ENCODE assay signal across 9 cellular contexts in the genomic region with DNA sequence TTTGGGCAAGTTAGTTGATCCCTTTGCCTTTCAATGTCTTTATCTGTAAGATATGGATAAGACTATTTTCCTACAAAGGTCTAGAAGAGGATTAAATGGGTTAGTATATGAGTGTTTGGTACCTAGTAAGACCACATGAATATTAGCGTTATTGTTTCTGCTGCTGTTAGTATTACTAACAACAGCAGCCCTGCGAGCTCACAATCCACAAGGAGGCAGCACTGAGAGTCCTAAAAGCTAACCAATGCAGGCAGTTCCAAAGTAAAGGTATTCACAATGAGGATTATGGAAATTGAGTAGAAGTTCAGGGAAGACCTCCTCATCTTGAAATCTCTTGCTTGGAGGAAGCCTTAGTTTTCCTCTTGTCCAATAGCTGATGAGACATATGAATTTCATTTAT.
DNase-seq lines count a peak whose midpoint lies in the region; ATAC-seq, FAIRE-seq and TF ChIP-seq lines count a peak whose summit lies in the region.
"Had no signal": no experiment of that assay in that cellular context is flagged by ENCODE, and none has a peak within 500 bp of the region (broad histone marks: within the 10 kb centered on the region; RNA-seq: fewer than 3 reads in every experiment).

No MANE protein-coding gene starts in this region.

- no peaks in the 10 kb centered on the region for H3K4me1 ChIP-seq in HCT116 (ENCODE audit: control insufficient read depth in 1 of 2, insufficient read depth in 2 of 2, low read length in 2 of 2)
- no peaks in the 10 kb centered on the region for H3K4me1 ChIP-seq in kidney (ENCODE audit: control insufficient read depth in 1 of 2, insufficient read depth in 1 of 2, low read depth in 1 of 2, low read length in 2 of 2)

- ATAC-seq in HCT116 (no peak), HG03354 (IDR thresholded peaks at IDR 0.05; ENCODE audit: poor library complexity, severe bottlenecking, unreplicated experiment) (no peak), HG03521 (IDR thresholded peaks at IDR 0.05; ENCODE audit: unreplicated experiment) (no peak)
- ATAC-seq in stimulated activated naive CD8-positive, alpha-beta T cell treated with anti-CD3 and anti-CD28 coated beads, Interleukin-15, Interleukin-2, amounts not matched to agents 100 U/mL and 50 U/mL, for 24 hours = no peak

- POLR2A ChIA-PET in HCT116 (lab: Charles Lee) = no interaction called here

- no peak overlapping the region for H3K9ac ChIP-seq in HCT116 (ENCODE audit: low read length)
- no peak overlapping the region for H3K9ac ChIP-seq in kidney (ENCODE audit: low read length in 2 of 2)

- intact Hi-C loops in HCT116 (cut with micrococcal nuclease) = no loop called here
- intact Hi-C loops in kidney (cut with DNase I) = no loop called here

- TF ChIP-seq RAD21 in HCT116 (IDR thresholded peaks at IDR 0.05; ENCODE audit: low read depth) = no peak

- H3K36me3 ChIP-seq in HCT116 (ENCODE audit: control insufficient read depth in 1 of 2, insufficient read depth in 2 of 2, low read length in 2 of 2) = no peaks in the 10 kb centered on the region
- H3K36me3 ChIP-seq in kidney (ENCODE audit: control insufficient read depth in 1 of 2, insufficient read depth in 2 of 2, low read length in 2 of 2) = no peaks in the 10 kb centered on the region
- H3K36me3 ChIP-seq: ovary had no signal

- no TSS peak for BruUV-seq in HCT116 (replicated peaks; lab: Mats Ljungman, UMichigan)

- H3K4me2 ChIP-seq in HCT116 (ENCODE audit: low read length) = no peak overlapping the region

- CTCF ChIA-PET in HCT116 (lab: Charles Lee) = interaction anchor here (1.0 kb wide), 1 partner anchor 13 kb away, joined by 3 read pairs; no protein-coding TSS in a partner anchor

- H3K4me3 ChIP-seq in HCT116 (replicated peaks in 1 of 2; ENCODE audit: low read depth in 1 of 2, low read length in 2 of 2) (no peak overlapping the region), kidney (ENCODE audit: low read length in 2 of 2) (no peak overlapping the region)
- H3K4me3 ChIP-seq: ovary had no signal

- no peaks in the 10 kb centered on the region for H4K20me1 ChIP-seq in HCT116 (ENCODE audit: insufficient read depth)

- peak in 2 of 3 experiments; percentile 31 to 49; a peak in 3 of 6 replicates for TF ChIP-seq CTCF in HCT116 (IDR thresholded peaks at IDR 0.05 in 2 of 3, conservative IDR thresholded peaks at IDR 0.05 in 1 of 3; ENCODE audit: borderline replicate concordance in 1 of 3, insufficient read depth in 1 of 3, low read depth in 2 of 3, low read length in 2 of 3)
- TF ChIP-seq CTCF in kidney (IDR thresholded peaks at IDR 0.05; ENCODE audit: borderline replicate concordance, extremely low read depth, insufficient read depth) = peak; percentile 23

- no peak for TF ChIP-seq POLR2A in HCT116 (IDR thresholded peaks at IDR 0.05; ENCODE audit: borderline replicate concordance, extremely low read depth, insufficient read depth, insufficient read length)

- no peaks in the 10 kb centered on the region for H3K27me3 ChIP-seq in HCT116 (ENCODE audit: insufficient read depth, low read length)
- H3K27me3 ChIP-seq: ovary had no signal

- H3K79me2 ChIP-seq in HCT116 (ENCODE audit: insufficient read depth, low read length) = no peaks in the 10 kb centered on the region

- FAIRE-seq in kidney (lab: Jason Lieb, UNC) = no peak

- DNase-seq in DMS53 treated with DMSO at 0.1 percent for 48 hours (lab: John Stamatoyannopoulos, UW; ENCODE audit: unreplicated experiment) (peak; percentile 10), HCT116 (ENCODE audit: low read depth, low spot score) (no peak), RKO (ENCODE audit: low spot score) (peak; percentile 20), kidney (no peak), DMS79 (lab: John Stamatoyannopoulos, UW) (no peak)
- DNase-seq in stimulated activated naive CD8-positive, alpha-beta T cell treated with anti-CD3 and anti-CD28 coated beads, Interleukin-15, Interleukin-2, amounts not matched to agents 100 U/mL and 50 U/mL, for 24 hours = no peak
- DNase-seq: ovary had no signal

- no peak overlapping the region for H3K27ac ChIP-seq in HCT116 (ENCODE audit: low read depth, low read length)
- H3K27ac ChIP-seq in kidney (ENCODE audit: low read depth in 2 of 2, low read length in 2 of 2) = no peak overlapping the region
- H3K27ac ChIP-seq: ovary had no signal

- RAD21 ChIA-PET in HCT116 (lab: Charles Lee; ENCODE audit: low non-redundant PET in 1 of 2, low total read pairs in 2 of 2, uncharacterized antibody in 2 of 2, unreplicated experiment in 2 of 2) = no interaction called here

- H3K9me2 ChIP-seq in HCT116 (ENCODE audit: insufficient read depth) = no peaks in the 10 kb centered on the region

- no peaks in the 10 kb centered on the region for H3K9me3 ChIP-seq in HCT116 (ENCODE audit: control insufficient read depth in 1 of 2, insufficient read depth in 1 of 2, low read depth in 1 of 2, low read length in 2 of 2)
- H3K9me3 ChIP-seq in kidney (ENCODE audit: control insufficient read depth in 1 of 2, low read length in 2 of 2) = no peaks in the 10 kb centered on the region
- H3K9me3 ChIP-seq: ovary had no signal

- H2AFZ ChIP-seq in HCT116 (ENCODE audit: low read depth, low read length, poor library complexity, severe bottlenecking) = no peak overlapping the region

TF ChIP-seq in HCT116, 20 proteins besides CTCF, POLR2A, EP300 and RAD21:
- TF ChIP-seq FOSL1 (IDR thresholded peaks at IDR 0.05; ENCODE audit: low read depth) (no peak), ELF1 (IDR thresholded peaks at IDR 0.05; ENCODE audit: borderline replicate concordance, low read depth) (no peak), POLR2AphosphoS5 (IDR thresholded peaks at IDR 0.05; ENCODE audit: low read depth, low read length) (no peak), YY1 (IDR thresholded peaks at IDR 0.05; ENCODE audit: extremely low read depth, insufficient replicate concordance, low read depth, low read length) (no peak), CBX3 (IDR thresholded peaks at IDR 0.05; ENCODE audit: low read depth) (no peak), ZBTB33 (IDR thresholded peaks at IDR 0.05; ENCODE audit: extremely low read depth, insufficient replicate concordance, low read length) (no peak), EZH2 (IDR thresholded peaks at IDR 0.05) (no peak), JUND (IDR thresholded peaks at IDR 0.05) (no peak), SP1 (IDR thresholded peaks at IDR 0.05; ENCODE audit: low read depth) (no peak), EGR1 (IDR thresholded peaks at IDR 0.05; ENCODE audit: low read depth) (no peak), ZNF274 (IDR thresholded peaks at IDR 0.05; ENCODE audit: low read depth, low read length) (no peak), ZFX (IDR thresholded peaks at IDR 0.05) (no peak), EZH2phosphoT487 (IDR thresholded peaks at IDR 0.05; ENCODE audit: borderline replicate concordance) (no peak), SIN3A (IDR thresholded peaks at IDR 0.05; ENCODE audit: low read depth) (no peak)
- TF ChIP-seq, protein P1, sequence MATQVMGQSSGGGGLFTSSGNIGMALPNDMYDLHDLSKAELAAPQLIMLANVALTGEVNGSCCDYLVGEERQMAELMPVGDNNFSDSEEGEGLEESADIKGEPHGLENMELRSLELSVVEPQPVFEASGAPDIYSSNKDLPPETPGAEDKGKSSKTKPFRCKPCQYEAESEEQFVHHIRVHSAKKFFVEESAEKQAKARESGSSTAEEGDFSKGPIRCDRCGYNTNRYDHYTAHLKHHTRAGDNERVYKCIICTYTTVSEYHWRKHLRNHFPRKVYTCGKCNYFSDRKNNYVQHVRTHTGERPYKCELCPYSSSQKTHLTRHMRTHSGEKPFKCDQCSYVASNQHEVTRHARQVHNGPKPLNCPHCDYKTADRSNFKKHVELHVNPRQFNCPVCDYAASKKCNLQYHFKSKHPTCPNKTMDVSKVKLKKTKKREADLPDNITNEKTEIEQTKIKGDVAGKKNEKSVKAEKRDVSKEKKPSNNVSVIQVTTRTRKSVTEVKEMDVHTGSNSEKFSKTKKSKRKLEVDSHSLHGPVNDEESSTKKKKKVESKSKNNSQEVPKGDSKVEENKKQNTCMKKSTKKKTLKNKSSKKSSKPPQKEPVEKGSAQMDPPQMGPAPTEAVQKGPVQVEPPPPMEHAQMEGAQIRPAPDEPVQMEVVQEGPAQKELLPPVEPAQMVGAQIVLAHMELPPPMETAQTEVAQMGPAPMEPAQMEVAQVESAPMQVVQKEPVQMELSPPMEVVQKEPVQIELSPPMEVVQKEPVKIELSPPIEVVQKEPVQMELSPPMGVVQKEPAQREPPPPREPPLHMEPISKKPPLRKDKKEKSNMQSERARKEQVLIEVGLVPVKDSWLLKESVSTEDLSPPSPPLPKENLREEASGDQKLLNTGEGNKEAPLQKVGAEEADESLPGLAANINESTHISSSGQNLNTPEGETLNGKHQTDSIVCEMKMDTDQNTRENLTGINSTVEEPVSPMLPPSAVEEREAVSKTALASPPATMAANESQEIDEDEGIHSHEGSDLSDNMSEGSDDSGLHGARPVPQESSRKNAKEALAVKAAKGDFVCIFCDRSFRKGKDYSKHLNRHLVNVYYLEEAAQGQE (IDR thresholded peaks at IDR 0.05; ENCODE audit: low read depth) = no peak
- TF ChIP-seq, protein P2, sequence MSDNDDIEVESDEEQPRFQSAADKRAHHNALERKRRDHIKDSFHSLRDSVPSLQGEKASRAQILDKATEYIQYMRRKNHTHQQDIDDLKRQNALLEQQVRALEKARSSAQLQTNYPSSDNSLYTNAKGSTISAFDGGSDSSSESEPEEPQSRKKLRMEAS (IDR thresholded peaks at IDR 0.05) = no peak

Comparison
In these comparisons a context has a peak if more than half of its experiments do, and no peak if none do; other contexts are left out.
1. DNase-seq: peak in DMS53 treated with DMSO at 0.1 percent for 48 hours (single experiment) and RKO (single experiment); none in HCT116 (single experiment), kidney (single experiment), DMS79 (single experiment) and stimulated activated naive CD8-positive, alpha-beta T cell treated with anti-CD3 and anti-CD28 coated beads, Interleukin-15, Interleukin-2, amounts not matched to agents 100 U/mL and 50 U/mL, for 24 hours (single experiment).